In genomic region chr11:12791245-12791644, GRCh38 we compare ENCODE assay signal across 25 cellular contexts.
A peak's percentile ranks its signal among the peaks of the same experiment; 100 is the strongest.
DNase-seq lines count a peak whose midpoint lies in the region; TF ChIP-seq lines count a peak whose summit lies in the region.
"Had no signal": no experiment of that assay in that cellular context is flagged by ENCODE, and none has a peak within 500 bp of the region (broad histone marks: within the 10 kb centered on the region; RNA-seq: fewer than 3 reads in every experiment).

No MANE protein-coding gene starts in this region.

- no peak overlapping the region for H3K9ac ChIP-seq in HUES6 (ENCODE audit: low read length)

- no peak overlapping the region for H3K4me3 Mint-ChIP-seq in mesothelial cell of epicardium
- H3K4me3 Mint-ChIP-seq: CD4-positive, alpha-beta memory T cell had no signal

- peak overlapping the region; percentile 57 for H3K27ac Mint-ChIP-seq in mesothelial cell of epicardium
- H3K27ac Mint-ChIP-seq: CD4-positive, alpha-beta memory T cell had no signal

- peaks cover 6% of the 10 kb centered on the region for H3K36me3 Mint-ChIP-seq in mesothelial cell of epicardium
- H3K36me3 Mint-ChIP-seq: CD4-positive, alpha-beta memory T cell had no signal

- no peaks in the 10 kb centered on the region for H3K9me3 Mint-ChIP-seq in mesothelial cell of epicardium

- peaks cover 9% of the 10 kb centered on the region; the same call in 1 of the 2 replicates for H3K36me3 ChIP-seq in HUES6 (ENCODE audit: control insufficient read depth, insufficient read depth, low read length)
- H3K36me3 ChIP-seq in testis (ENCODE audit: low read depth, missing control alignments) = no peaks in the 10 kb centered on the region

- H3K27me3 ChIP-seq in HUES6 (ENCODE audit: control insufficient read depth, insufficient read depth, low read length) (no peaks in the 10 kb centered on the region), testis (no peaks in the 10 kb centered on the region)
- H3K27me3 ChIP-seq: SJCRH30 had no signal

- peaks cover 39% of the 10 kb centered on the region for H3K4me1 Mint-ChIP-seq in mesothelial cell of epicardium
- H3K4me1 Mint-ChIP-seq: CD4-positive, alpha-beta memory T cell had no signal

- peak; percentile 47 for DNase-seq in amniotic epithelial cell (ENCODE audit: low read depth)
- DNase-seq in mesothelial cell of epicardium (ENCODE audit: low spot score in 2 of 2, unreplicated experiment in 2 of 2) = no peak
- no peak for DNase-seq in DMS53 treated with DMSO at 0.1 percent for 48 hours (lab: John Stamatoyannopoulos, UW; ENCODE audit: unreplicated experiment)
- no peak for DNase-seq in UCSD-AML1 (lab: John Stamatoyannopoulos, UW; ENCODE audit: unreplicated experiment)
- no peak for DNase-seq in kidney glomerular epithelial cell (lab: John Stamatoyannopoulos, UW)
- DNase-seq in testis = no peak
- DNase-seq: C1 segment of cervical spinal cord; CD4-positive, alpha-beta memory T cell; COR-L47; DMS79; EL; GDM1; KBM-7; MV-4-11; NCI-H1105; NCI-H146; NCI-H1930; NCI-H2107; NCI-H446; NCI-H524 treated with DMSO at 0.1 percent for 48 hours; NCI-H774; SJCRH30 had no signal

- H3K4me3 ChIP-seq in HUES6 (ENCODE audit: low read depth, low read length) (no peak overlapping the region), testis (no peak overlapping the region)
- H3K4me3 ChIP-seq: GM12878, SJCRH30 had no signal

- H3K4me1 ChIP-seq in HUES6 (ENCODE audit: control insufficient read depth, insufficient read depth, low read length) = peaks cover 39% of the 10 kb centered on the region
- no peaks in the 10 kb centered on the region for H3K4me1 ChIP-seq in testis

- H3K27ac ChIP-seq in HUES6 (ENCODE audit: low read depth, low read length) (0 out of 2 replicates have a peak overlapping the region, but pooled peaks have one; percentile 14), testis (no peak overlapping the region)
- H3K27ac ChIP-seq: HL-60, SJCRH30 had no signal

- H3K27me3 Mint-ChIP-seq in mesothelial cell of epicardium (ENCODE audit: low read depth) = no peaks in the 10 kb centered on the region

- WGBS in testis, 2 donors = 60 to 87% methylated on average over 2 of the region's 2 CpGs

- no peak for TF ChIP-seq CTCF in mesothelial cell of epicardium (IDR thresholded peaks at IDR 0.05; ENCODE audit: unreplicated experiment)
- TF ChIP-seq CTCF in testis (IDR thresholded peaks at IDR 0.05) = no peak

- intact Hi-C loops in testis (cut with DNase I; ENCODE audit: low total_unique reads) = no loop called here

- H3K9me3 ChIP-seq in HUES6 (ENCODE audit: control insufficient read depth, insufficient read depth, low read depth, low read length) (no peaks in the 10 kb centered on the region), testis (no peaks in the 10 kb centered on the region)
- H3K9me3 ChIP-seq: SJCRH30 had no signal

- TF ChIP-seq POLR2A in testis (IDR thresholded peaks at IDR 0.05) = no peak
